Comparison of ENCODE assay signal across 20 cellular contexts in the genomic region with DNA sequence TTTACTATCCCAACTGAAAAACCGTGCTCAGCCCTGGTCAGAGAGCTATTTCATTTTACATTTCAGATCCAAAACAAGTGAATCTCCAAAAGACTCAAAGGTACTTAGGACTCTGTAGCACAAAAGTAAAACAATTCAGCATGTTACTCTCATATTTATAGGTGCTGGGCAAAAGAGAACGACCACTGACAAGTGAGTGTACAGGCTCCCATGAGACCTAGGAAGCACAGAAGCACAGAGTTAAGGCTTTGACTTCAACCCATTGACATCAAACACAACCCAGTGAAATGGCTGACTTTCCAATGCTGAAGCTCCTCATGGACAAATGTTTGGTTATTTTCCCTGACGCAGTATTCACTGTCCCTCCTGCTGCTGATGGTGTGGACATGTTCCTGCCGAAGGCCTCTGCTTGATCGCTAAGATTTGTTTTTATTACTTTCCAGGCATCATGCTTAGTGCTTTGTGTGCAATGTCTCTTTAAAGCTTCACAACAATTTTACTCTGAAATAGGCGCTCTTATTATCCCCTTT.
DNase-seq lines count a peak whose midpoint lies in the region; ATAC-seq and TF ChIP-seq lines count a peak whose summit lies in the region.
"Had no signal": no experiment of that assay in that cellular context is flagged by ENCODE, and none has a peak within 500 bp of the region (broad histone marks: within the 10 kb centered on the region; RNA-seq: fewer than 3 reads in every experiment).

No MANE protein-coding gene starts in this region.

- 77% methylated on average over 6 of the region's 6 CpGs for WGBS in suprapubic skin
- WGBS in adrenal gland, 4 donors, result 75 to 81% (median 80%) methylated on average over 6 of the region's 6 CpGs

- TF ChIP-seq CTCF in WTC11 (IDR thresholded peaks at IDR 0.05) (no peak), fibroblast of villous mesenchyme (IDR thresholded peaks at IDR 0.05; ENCODE audit: insufficient read depth, low read depth, low read length) (no peak), suprapubic skin (IDR thresholded peaks at IDR 0.05) (no peak), adrenal gland (IDR thresholded peaks at IDR 0.05) (no peak)

- H3K4me1 ChIP-seq in suprapubic skin (peaks cover 28% of the 10 kb centered on the region), adrenal gland (replicated peaks in 1 of 2) (no peaks in the 10 kb centered on the region)
- H3K4me1 ChIP-seq: BLaER1, left lung had no signal

- H3K4me3 ChIP-seq in fibroblast of villous mesenchyme (ENCODE audit: low read depth, low read length) (no peak overlapping the region), suprapubic skin (no peak overlapping the region), adrenal gland (no peak overlapping the region)
- H3K4me3 ChIP-seq: BLaER1, left lung, thoracic aorta had no signal

- H3K36me3 ChIP-seq in suprapubic skin (no peaks in the 10 kb centered on the region), adrenal gland (replicated peaks in 1 of 2) (no peaks in the 10 kb centered on the region)
- H3K36me3 ChIP-seq: BLaER1, left lung, thoracic aorta had no signal

- intact Hi-C loops in adrenal gland (cut with DNase I), result no loop called here

- H3K27ac ChIP-seq in suprapubic skin, result peak overlapping the region; percentile 65
- H3K27ac ChIP-seq in adrenal gland, result no peak overlapping the region
- H3K27ac ChIP-seq: BLaER1, RWPE1, thoracic aorta had no signal

- H3K4me1 Mint-ChIP-seq in WTC11, result peaks cover 56% of the 10 kb centered on the region

- CTCF ChIA-PET in HEK293T (lab: Yijun Ruan, JAX), result no interaction called here
- CTCF ChIA-PET in WTC11 (lab: Charles Lee), result interaction anchor here (1.3 kb wide), 1 partner anchor 121 kb away, joined by 3 read pairs; no protein-coding TSS in a partner anchor

- ATAC-seq in WTC11, result no peak
- ATAC-seq: left lung, right cardiac atrium had no signal

- no peaks in the 10 kb centered on the region for H3K27me3 Mint-ChIP-seq in WTC11 (ENCODE audit: low read depth)
- H3K27me3 Mint-ChIP-seq: activated CD4-positive, alpha-beta T cell treated with anti-CD3 and anti-CD28 coated beads, Interleukin-2, amount 10 ng/mL, durations not matched to agents 7 days and 5 days had no signal

- POLR2A ChIA-PET in HEK293T (lab: Yijun Ruan, JAX) (no interaction called here), WTC11 (lab: Charles Lee) (no interaction called here)

- TF ChIP-seq POLR2A in suprapubic skin (IDR thresholded peaks at IDR 0.05) (no peak), adrenal gland (IDR thresholded peaks at IDR 0.05) (no peak)

- DNase-seq in HEK293T (ENCODE audit: extremely low spot score) (no peak), WTC11 (ENCODE audit: low spot score) (no peak), fibroblast of villous mesenchyme (ENCODE audit: low read depth) (peak; percentile 41), suprapubic skin (ENCODE audit: low spot score in 2 of 2) (no peak), adrenal gland (no peak), T-helper 1 cell (no peak), RPMI8226 (no peak)
- DNase-seq: activated CD4-positive, alpha-beta T cell treated with anti-CD3 and anti-CD28 coated beads, Interleukin-2, amount 10 ng/mL, durations not matched to agents 7 days and 5 days; activated naive CD4-positive, alpha-beta T cell treated with anti-CD3 and anti-CD28 coated beads for 36 hours; dermis blood vessel endothelial cell; EL; KG1; left lung; NCI-H187; occipital lobe; right cardiac atrium; SW 1271 had no signal

- no peaks in the 10 kb centered on the region for H3K9me3 Mint-ChIP-seq in WTC11
- H3K9me3 Mint-ChIP-seq: activated CD4-positive, alpha-beta T cell treated with anti-CD3 and anti-CD28 coated beads, Interleukin-2, amount 10 ng/mL, durations not matched to agents 7 days and 5 days; activated naive CD4-positive, alpha-beta T cell treated with anti-CD3 and anti-CD28 coated beads for 36 hours had no signal

- H3K9me3 ChIP-seq in suprapubic skin, result no peaks in the 10 kb centered on the region
- H3K9me3 ChIP-seq in adrenal gland (replicated peaks in 1 of 3), result no peaks in the 10 kb centered on the region
- H3K9me3 ChIP-seq: BLaER1, left lung, thoracic aorta had no signal

- H3K36me3 Mint-ChIP-seq in WTC11, result peaks cover 4% of the 10 kb centered on the region; the same call in 1 of the 2 replicates

- H3K4me3 Mint-ChIP-seq in WTC11, result no peak overlapping the region
- H3K4me3 Mint-ChIP-seq: activated CD4-positive, alpha-beta T cell treated with anti-CD3 and anti-CD28 coated beads, Interleukin-2, amount 10 ng/mL, durations not matched to agents 7 days and 5 days; activated naive CD4-positive, alpha-beta T cell treated with anti-CD3 and anti-CD28 coated beads for 36 hours had no signal

- H3K27me3 ChIP-seq in suprapubic skin (no peaks in the 10 kb centered on the region), adrenal gland (no peaks in the 10 kb centered on the region)
- H3K27me3 ChIP-seq: BLaER1, left lung had no signal

- H3K27ac Mint-ChIP-seq in WTC11, result peak overlapping the region; percentile 10; the same call in 1 of the 2 replicates
- H3K27ac Mint-ChIP-seq: activated CD4-positive, alpha-beta T cell treated with anti-CD3 and anti-CD28 coated beads, Interleukin-2, amount 10 ng/mL, durations not matched to agents 7 days and 5 days; activated naive CD4-positive, alpha-beta T cell treated with anti-CD3 and anti-CD28 coated beads for 36 hours had no signal

- no peak for TF ChIP-seq EP300 in suprapubic skin (IDR thresholded peaks at IDR 0.05)

TF ChIP-seq in HEK293T, 16 proteins besides CTCF, POLR2A, EP300 and RAD21:
- TF ChIP-seq HDGF (IDR thresholded peaks at IDR 0.05; ENCODE audit: borderline replicate concordance), result no peak
- no peak for TF ChIP-seq SP1 (IDR thresholded peaks at IDR 0.05)
- 0 out of 2 replicates have a peak, but pooled peaks have one; percentile 10 for TF ChIP-seq L3MBTL2 (conservative IDR thresholded peaks at IDR 0.05)

TF ChIP-seq in WTC11, 78 proteins besides CTCF, POLR2A, EP300 and RAD21:
- TF ChIP-seq, protein P1, sequence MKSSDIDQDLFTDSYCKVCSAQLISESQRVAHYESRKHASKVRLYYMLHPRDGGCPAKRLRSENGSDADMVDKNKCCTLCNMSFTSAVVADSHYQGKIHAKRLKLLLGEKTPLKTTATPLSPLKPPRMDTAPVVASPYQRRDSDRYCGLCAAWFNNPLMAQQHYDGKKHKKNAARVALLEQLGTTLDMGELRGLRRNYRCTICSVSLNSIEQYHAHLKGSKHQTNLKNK (CRISPR knock-in tag; IDR thresholded peaks at IDR 0.05), result no peak
- no peak for TF ChIP-seq JUN (CRISPR knock-in tag; IDR thresholded peaks at IDR 0.05)
- TF ChIP-seq KAT7 (CRISPR knock-in tag; IDR thresholded peaks at IDR 0.05; ENCODE audit: borderline replicate concordance), result no peak
- TF ChIP-seq ZNF416 (CRISPR knock-in tag; IDR thresholded peaks at IDR 0.05), result no peak
- no peak for TF ChIP-seq TCF7 (CRISPR knock-in tag; IDR thresholded peaks at IDR 0.05; ENCODE audit: low read depth)
